ENCODE assay signal across 8 cellular contexts in genomic region chr11:6619021-6619745, GRCh38. TPM values are rescaled to one million over a fixed set of nuclear protein-coding genes. Genes with fewer than 3 reads are reported as not detected.
DNase-seq lines count a peak whose midpoint lies in the region; ATAC-seq and TF ChIP-seq lines count a peak whose summit lies in the region.

TPP1 (minus strand) TSS chr11:6619422; CDS start chr11:6619400, 22 bp downstream.

- peak; percentile 83 for DNase-seq in GM12864 (ENCODE audit: low read depth)
- peak; percentile 92 for DNase-seq in NCI-H1105 treated with DMSO at 0.1 percent for 48 hours (lab: John Stamatoyannopoulos, UW)
- DNase-seq in SKM-1 treated with dmso at 0.1 percent for 144 hours (lab: John Stamatoyannopoulos, UW; ENCODE audit: unreplicated experiment), result peak; percentile 88
- peak; percentile 86 for DNase-seq in activated naive CD8-positive, alpha-beta T cell treated with anti-CD3 and anti-CD28 coated beads, Interleukin-2, amount 10 ng/mL, durations not matched to agents 7 days and 5 days
- peak; percentile 88 to 99 (median 97) for DNase-seq in head of caudate nucleus
- DNase-seq in ovary, result peak; percentile 89 to 95 (median 90)
- peak; percentile 92 to 94 for DNase-seq in thyroid gland

- 0 to 1% (median 0%) methylated on average over 16 of the region's 16 CpGs for WGBS in ovary, 3 donors
- WGBS in thyroid gland, 2 donors, result 0% methylated on average over 16 of the region's 16 CpGs

- H3K4me1 Mint-ChIP-seq in activated naive CD8-positive, alpha-beta T cell treated with anti-CD3 and anti-CD28 coated beads, Interleukin-2, amount 10 ng/mL, durations not matched to agents 7 days and 5 days, result peaks cover 5% of the 10 kb centered on the region

- peak; percentile 99 for ATAC-seq in HG02678 (IDR thresholded peaks at IDR 0.05; ENCODE audit: unreplicated experiment)
- peak; percentile 93 for ATAC-seq in activated naive CD8-positive, alpha-beta T cell treated with anti-CD3 and anti-CD28 coated beads, Interleukin-2, amount 10 ng/mL, durations not matched to agents 7 days and 5 days (ENCODE audit: low read depth)

- H3K36me3 ChIP-seq in ovary (no peaks in the 10 kb centered on the region), thyroid gland (peaks cover 0 to 9% of the 10 kb centered on the region in 2 donors)

- H3K9me3 Mint-ChIP-seq in activated naive CD8-positive, alpha-beta T cell treated with anti-CD3 and anti-CD28 coated beads, Interleukin-2, amount 10 ng/mL, durations not matched to agents 7 days and 5 days, result no peaks in the 10 kb centered on the region

- peak within 1 kb of the TSS; percentile 54 to 55 for H3K27ac ChIP-seq in ovary
- H3K27ac ChIP-seq in thyroid gland, result peak within 1 kb of the TSS; percentile 56 to 87 (median 72)

- H3K27ac Mint-ChIP-seq in activated naive CD8-positive, alpha-beta T cell treated with anti-CD3 and anti-CD28 coated beads, Interleukin-2, amount 10 ng/mL, durations not matched to agents 7 days and 5 days, result no peak within 1 kb of the TSS

- no peak for TF ChIP-seq EP300 in ovary (IDR thresholded peaks at IDR 0.05)

- H3K27me3 Mint-ChIP-seq in activated naive CD8-positive, alpha-beta T cell treated with anti-CD3 and anti-CD28 coated beads, Interleukin-2, amount 10 ng/mL, durations not matched to agents 7 days and 5 days, result no peaks in the 10 kb centered on the region

- H3K4me1 ChIP-seq in ovary (ENCODE audit: insufficient read depth) (peaks cover 4% of the 10 kb centered on the region), thyroid gland (peaks cover 14 to 15% of the 10 kb centered on the region in 2 donors)

- H3K36me3 Mint-ChIP-seq in activated naive CD8-positive, alpha-beta T cell treated with anti-CD3 and anti-CD28 coated beads, Interleukin-2, amount 10 ng/mL, durations not matched to agents 7 days and 5 days, result peaks cover 13% of the 10 kb centered on the region

- H3K9me3 ChIP-seq in ovary, result no peaks in the 10 kb centered on the region
- no peaks in the 10 kb centered on the region for H3K9me3 ChIP-seq in thyroid gland

- H3K27me3 ChIP-seq in ovary (no peaks in the 10 kb centered on the region), thyroid gland (no peaks in the 10 kb centered on the region)

- TF ChIP-seq CTCF in GM12864 (IDR thresholded peaks at IDR 0.05; ENCODE audit: low read depth, low read length, missing control alignments) (no peak), ovary (IDR thresholded peaks at IDR 0.05) (no peak), thyroid gland (IDR thresholded peaks at IDR 0.05) (no peak)

- intact Hi-C loops in head of caudate nucleus (cut with DNase I), result no loop called here
- intact Hi-C loops in ovary (cut with DNase I), result loop anchor here in 1 of 4 donors (5.0 kb wide), 1 partner anchor 137 kb away; the partner anchor contains the start of genes ARFIP2 and TIMM10B
- intact Hi-C loops in thyroid gland (cut with DNase I), result loop anchor here (5.0 kb wide), 3 partner anchors 63 to 137 kb away; partner anchors contain the start of genes ARFIP2, MRPL17 and TIMM10B

- POLR2A ChIA-PET in activated naive CD8-positive, alpha-beta T cell treated with anti-CD3 and anti-CD28 coated beads, Interleukin-2, amount 10 ng/mL, durations not matched to agents 7 days and 5 days (lab: Charles Lee), result interaction anchor here (1.0 to 5.4 kb wide), 10 partner anchors 8 to 228 kb away, joined by 3 to 95 read pairs (median 8); partner anchors contain the start of genes ILK, MRPL17, RRP8 and SMPD1

- H3K4me3 Mint-ChIP-seq in activated naive CD8-positive, alpha-beta T cell treated with anti-CD3 and anti-CD28 coated beads, Interleukin-2, amount 10 ng/mL, durations not matched to agents 7 days and 5 days, result no peak within 1 kb of the TSS

- TF ChIP-seq POLR2A in ovary (IDR thresholded peaks at IDR 0.05) (peak; percentile 47), thyroid gland (IDR thresholded peaks at IDR 0.05) (peak in 1 of 2 donors; percentile 88)

- H3K4me3 ChIP-seq in GM12864 (ENCODE audit: low read depth, low read length) (peak within 1 kb of the TSS; percentile 79), ovary (peak within 1 kb of the TSS; percentile 68), thyroid gland (replicated peaks in 1 of 3) (peak within 1 kb of the TSS; percentile 38 to 68 (median 62))

RNA-seq across cellular contexts. Expression of gene TPP1, which starts in this region (rescaled TPM):
- total RNA-seq in activated naive CD8-positive, alpha-beta T cell treated with anti-CD3 and anti-CD28 coated beads, Interleukin-2, amount 10 ng/mL, durations not matched to agents 7 days and 5 days, result 100 to 1,000 TPM; 114 to 120 TPM
- total RNA-seq in ovary (10 to 100 TPM; 21.0 to 71.8 (median 58.2) TPM), thyroid gland (10 to 100 TPM; 51.3 to 97.3 (median 69.1) TPM)
- polyA plus RNA-seq in ovary, result 100 to 1,000 TPM in 1 of 2 donors, 10 to 100 TPM in 1; 40.5 to 360 TPM

Comparison
In these comparisons a context has a peak if more than half of its experiments do, and no peak if none do; other contexts are left out.
1. Peak in every context shown above with its lines: DNase-seq, ATAC-seq, H3K4me3 ChIP-seq and H3K27ac ChIP-seq.